Comparison of ENCODE assay signal across 8 cellular contexts in genomic region chr1:117357833-117358603, GRCh38. TPM values are rescaled to one million over a fixed set of nuclear protein-coding genes. Genes with fewer than 3 reads are reported as not detected.
DNase-seq lines count a peak whose midpoint lies in the region; ATAC-seq, FAIRE-seq and TF ChIP-seq lines count a peak whose summit lies in the region.
"Not testable (repeated sequence)": the region's sequence is repeated elsewhere in the genome, so short reads cannot be mapped to it uniquely, and the experiment has no call there.

No MANE protein-coding gene starts in this region.

- not testable (repeated sequence) for H3K27ac ChIP-seq in CD4-positive, alpha-beta memory T cell (ENCODE audit: low read depth, low read length); effector memory CD4-positive, alpha-beta T cell (ENCODE audit: insufficient read depth, low read length, poor library complexity, severe bottlenecking)
- H3K27ac ChIP-seq in HEK293 (ENCODE audit: extremely low read depth, low read depth, low read length) (peak overlapping the region; percentile 43; the same call in 1 of the 2 replicates), keratinocyte (ENCODE audit: control insufficient read depth, insufficient read depth, low read length) (peak overlapping the region; percentile 36)

- FAIRE-seq in keratinocyte (lab: Jason Lieb, UNC) = not testable (repeated sequence)

- H3K79me2 ChIP-seq in keratinocyte (ENCODE audit: control insufficient read depth, insufficient read depth, low read length) = not testable (repeated sequence)

- DNase-seq in CD4-positive, alpha-beta memory T cell = peak; percentile 45 to 62 (median 49)
- DNase-seq in T-cell = peak in 31 of 34 experiments; percentile 14 to 76 (median 45)
- peak; percentile 42 for DNase-seq in activated CD8-positive, alpha-beta T cell treated with anti-CD3 and anti-CD28 coated beads, Interleukin-2, amount 10 ng/mL, durations not matched to agents 7 days and 5 days
- peak; percentile 19 for DNase-seq in activated gamma-delta T cell treated with Interleukin-2 at 50 U/mL for 16 hours
- peak in 2 of 3 donors; percentile 22 to 33 for DNase-seq in effector memory CD4-positive, alpha-beta T cell
- DNase-seq in keratinocyte (ENCODE audit: low read depth, low spot score); stimulated activated effector memory CD8-positive, alpha-beta T cell treated with anti-CD3 and anti-CD28 coated beads, Interleukin-12 subunit alpha, Interleukin-12 subunit beta, amount 100 ng/mL, for 72 hours (ENCODE audit: low spot score in 2 of 2): not testable (repeated sequence)

- H3K9me3 ChIP-seq in CD4-positive, alpha-beta memory T cell (ENCODE audit: control insufficient read depth in 1 of 2, low read length in 2 of 2); HEK293 (ENCODE audit: control insufficient read depth, insufficient read depth, low read depth, low read length); effector memory CD4-positive, alpha-beta T cell (ENCODE audit: control insufficient read depth, low read length); keratinocyte (ENCODE audit: control insufficient read depth, low read depth, low read length): not testable (repeated sequence)

- H3K9me1 ChIP-seq in keratinocyte (ENCODE audit: control insufficient read depth, extremely low read depth, insufficient read depth, low read length) = not testable (repeated sequence)

- peaks cover 38% of the 10 kb centered on the region for H3K4me1 ChIP-seq in CD4-positive, alpha-beta memory T cell (ENCODE audit: insufficient read depth, low read length)
- H3K4me1 ChIP-seq in HEK293 (ENCODE audit: control insufficient read depth, insufficient read depth, low read length); effector memory CD4-positive, alpha-beta T cell (ENCODE audit: control insufficient read depth, insufficient read depth, low read length, poor library complexity, severe bottlenecking); keratinocyte (ENCODE audit: control insufficient read depth, extremely low read depth, insufficient read depth, low read length): not testable (repeated sequence)

- H4K20me1 ChIP-seq in keratinocyte (ENCODE audit: control insufficient read depth, extremely low read depth, insufficient read depth, low read length) = not testable (repeated sequence)

- H3K4me1 Mint-ChIP-seq in CD4-positive, alpha-beta memory T cell = peaks cover 21 to 58% (median 27%) of the 10 kb centered on the region in 4 donors
- H3K4me1 Mint-ChIP-seq in T-cell = peaks cover 42 to 53% (median 52%) of the 10 kb centered on the region in 3 donors
- peaks cover 21% of the 10 kb centered on the region for H3K4me1 Mint-ChIP-seq in activated CD8-positive, alpha-beta T cell treated with anti-CD3 and anti-CD28 coated beads, Interleukin-2, amount 10 ng/mL, durations not matched to agents 7 days and 5 days (ENCODE audit: low read depth)
- H3K4me1 Mint-ChIP-seq in stimulated activated effector memory CD8-positive, alpha-beta T cell treated with anti-CD3 and anti-CD28 coated beads, Interleukin-12 subunit alpha, Interleukin-12 subunit beta, amount 100 ng/mL, for 72 hours = peaks cover 25% of the 10 kb centered on the region

- not testable (repeated sequence) for TF ChIP-seq CTCF in HEK293 (tag by site-specific recombination; IDR thresholded peaks at IDR 0.05); keratinocyte (optimal IDR thresholded peaks at IDR 0.05 in 1 of 3, IDR thresholded peaks at IDR 0.05 in 1 of 3, conservative IDR thresholded peaks at IDR 0.05 in 1 of 3; ENCODE audit: extremely low read depth in 1 of 3, insufficient read depth in 2 of 3, low read length in 3 of 3)

- not testable (repeated sequence) for ATAC-seq in T-cell (replicated peaks in 1 of 4); activated CD8-positive, alpha-beta T cell treated with anti-CD3 and anti-CD28 coated beads, Interleukin-2, amount 10 ng/mL, durations not matched to agents 7 days and 5 days; stimulated activated effector memory CD8-positive, alpha-beta T cell treated with anti-CD3 and anti-CD28 coated beads, Interleukin-12 subunit alpha, Interleukin-12 subunit beta, amount 100 ng/mL, for 72 hours

- H2AFZ ChIP-seq in keratinocyte (ENCODE audit: control insufficient read depth, low read length) = peak overlapping the region; percentile 96

- not testable (repeated sequence) for H3K27me3 Mint-ChIP-seq in CD4-positive, alpha-beta memory T cell; T-cell; activated CD8-positive, alpha-beta T cell treated with anti-CD3 and anti-CD28 coated beads, Interleukin-2, amount 10 ng/mL, durations not matched to agents 7 days and 5 days (ENCODE audit: low read depth)

- CTCF ChIA-PET in CD4-positive, alpha-beta memory T cell (lab: Charles Lee; ENCODE audit: partially characterized antibody) = interaction anchor here (1.1 to 1.3 kb wide), 3 partner anchors 15 to 400 kb away, joined by 3 to 5 read pairs (median 3); no protein-coding TSS in a partner anchor
- CTCF ChIA-PET in HEK293 (lab: Yijun Ruan, JAX) (interaction anchor here (0.6 to 0.7 kb wide), 3 partner anchors 16 to 369 kb away, joined by 3 read pairs; no protein-coding TSS in a partner anchor), T-cell (lab: Charles Lee) (interaction anchor here (0.7 to 1.1 kb wide), 1 partner anchor 9 kb away, joined by 3 to 4 read pairs; the partner anchor contains the start of gene MAN1A2 (in 2 of the 2))
- CTCF ChIA-PET in activated CD8-positive, alpha-beta T cell treated with anti-CD3 and anti-CD28 coated beads, Interleukin-2, amount 10 ng/mL, durations not matched to agents 7 days and 5 days (lab: Charles Lee) = interaction anchor here (1.1 kb wide), 1 partner anchor 16 kb away, joined by 5 read pairs; no protein-coding TSS in a partner anchor

- H3K36me3 ChIP-seq in CD4-positive, alpha-beta memory T cell (ENCODE audit: insufficient read depth, low read length); HEK293 (ENCODE audit: control insufficient read depth in 2 of 2, insufficient read depth in 1 of 2, low read length in 2 of 2); effector memory CD4-positive, alpha-beta T cell (ENCODE audit: control insufficient read depth, insufficient read depth, low read length); keratinocyte (ENCODE audit: control insufficient read depth in 2 of 2, extremely low read depth in 1 of 2, insufficient read depth in 2 of 2, low read length in 2 of 2): not testable (repeated sequence)

- peak overlapping the region in 1 of 2 donors; percentile 9 for H3K4me3 ChIP-seq in CD4-positive, alpha-beta memory T cell (ENCODE audit: low read length in 2 of 2)
- not testable (repeated sequence) for H3K4me3 ChIP-seq in HEK293 (ENCODE audit: low read depth, low read length); effector memory CD4-positive, alpha-beta T cell (ENCODE audit: insufficient read depth, low read depth, low read length, poor library complexity, severe bottlenecking)
- H3K4me3 ChIP-seq in keratinocyte (ENCODE audit: control insufficient read depth in 2 of 3, extremely low read depth in 1 of 3, insufficient read depth in 2 of 3, low read depth in 1 of 3, low read length in 3 of 3) = peak overlapping the region in 2 of 3 experiments; percentile 40 to 51

- not testable (repeated sequence) for H3K9me3 Mint-ChIP-seq in CD4-positive, alpha-beta memory T cell; T-cell; activated CD8-positive, alpha-beta T cell treated with anti-CD3 and anti-CD28 coated beads, Interleukin-2, amount 10 ng/mL, durations not matched to agents 7 days and 5 days (ENCODE audit: insufficient read depth); stimulated activated effector memory CD8-positive, alpha-beta T cell treated with anti-CD3 and anti-CD28 coated beads, Interleukin-12 subunit alpha, Interleukin-12 subunit beta, amount 100 ng/mL, for 72 hours

- H3K4me2 ChIP-seq in keratinocyte (ENCODE audit: control insufficient read depth, extremely low read depth, insufficient read depth, low read depth, low read length) = peak overlapping the region; percentile 64

- H3K27ac Mint-ChIP-seq in CD4-positive, alpha-beta memory T cell = peak overlapping the region in 5 of 7 donors; percentile 60 to 91 (median 86)
- peak overlapping the region; percentile 63 to 68 for H3K27ac Mint-ChIP-seq in T-cell
- H3K27ac Mint-ChIP-seq in activated CD8-positive, alpha-beta T cell treated with anti-CD3 and anti-CD28 coated beads, Interleukin-2, amount 10 ng/mL, durations not matched to agents 7 days and 5 days = peak overlapping the region; percentile 55
- H3K27ac Mint-ChIP-seq in stimulated activated effector memory CD8-positive, alpha-beta T cell treated with anti-CD3 and anti-CD28 coated beads, Interleukin-12 subunit alpha, Interleukin-12 subunit beta, amount 100 ng/mL, for 72 hours = peak overlapping the region; percentile 86

- H3K9ac ChIP-seq in keratinocyte (ENCODE audit: control insufficient read depth, extremely low read depth, insufficient read depth, low read length) = peak overlapping the region; percentile 56

- peak overlapping the region in 7 of 8 donors; percentile 17 to 75 (median 40) for H3K4me3 Mint-ChIP-seq in CD4-positive, alpha-beta memory T cell
- peak overlapping the region; percentile 6 to 69 (median 39) for H3K4me3 Mint-ChIP-seq in T-cell
- peak overlapping the region; percentile 22 for H3K4me3 Mint-ChIP-seq in activated CD8-positive, alpha-beta T cell treated with anti-CD3 and anti-CD28 coated beads, Interleukin-2, amount 10 ng/mL, durations not matched to agents 7 days and 5 days
- H3K4me3 Mint-ChIP-seq in stimulated activated effector memory CD8-positive, alpha-beta T cell treated with anti-CD3 and anti-CD28 coated beads, Interleukin-12 subunit alpha, Interleukin-12 subunit beta, amount 100 ng/mL, for 72 hours = peak overlapping the region; percentile 70

- intact Hi-C loops in CD4-positive, alpha-beta memory T cell (cut with micrococcal nuclease) = not testable (repeated sequence)

- not testable (repeated sequence) for H3K36me3 Mint-ChIP-seq in CD4-positive, alpha-beta memory T cell; T-cell; activated CD8-positive, alpha-beta T cell treated with anti-CD3 and anti-CD28 coated beads, Interleukin-2, amount 10 ng/mL, durations not matched to agents 7 days and 5 days (ENCODE audit: low read depth); stimulated activated effector memory CD8-positive, alpha-beta T cell treated with anti-CD3 and anti-CD28 coated beads, Interleukin-12 subunit alpha, Interleukin-12 subunit beta, amount 100 ng/mL, for 72 hours

- POLR2A ChIA-PET in CD4-positive, alpha-beta memory T cell (lab: Charles Lee; ENCODE audit: partially characterized antibody) = interaction anchor here (1.7 to 2.6 kb wide), 3 partner anchors 9 to 13 kb away, joined by 4 to 27 read pairs (median 8); partner anchors contain the start of gene MAN1A2
- POLR2A ChIA-PET in HEK293 (lab: Yijun Ruan, JAX) (interaction anchor here (1.3 kb wide), 1 partner anchor 9 kb away, joined by 9 read pairs; the partner anchor contains the start of gene MAN1A2), T-cell (lab: Charles Lee) (interaction anchor here (0.6 kb wide), 3 partner anchors 275 to 853 kb away, joined by 3 to 13 read pairs (median 9); no protein-coding TSS in a partner anchor)
- POLR2A ChIA-PET in activated CD8-positive, alpha-beta T cell treated with anti-CD3 and anti-CD28 coated beads, Interleukin-2, amount 10 ng/mL, durations not matched to agents 7 days and 5 days (lab: Charles Lee) = interaction anchor here (1.4 kb wide), 1 partner anchor 9 kb away, joined by 5 read pairs; the partner anchor contains the start of gene MAN1A2

- H3K27me3 ChIP-seq in CD4-positive, alpha-beta memory T cell (ENCODE audit: insufficient read depth, low read length); effector memory CD4-positive, alpha-beta T cell (replicated peaks; ENCODE audit: control insufficient read depth, insufficient read depth, low read length, poor library complexity, severe bottlenecking); keratinocyte (ENCODE audit: control insufficient read depth, extremely low read depth, insufficient read depth, low read length): not testable (repeated sequence)

- dilution Hi-C loops in keratinocyte (cut with MboI; ENCODE audit: extremely low pct_ligation_motif_present, low sequenced_read_pairs) = not testable (repeated sequence)

RNA-seq across cellular contexts. Expression of gene MAN1A2, which starts 9.2 kb away (rescaled TPM):
- total RNA-seq in CD4-positive, alpha-beta memory T cell = 10 to 100 TPM; 57.0 to 66.5 TPM
- 10 to 100 TPM; 17.5 to 24.1 TPM for polyA plus RNA-seq in CD4-positive, alpha-beta memory T cell
- total RNA-seq in T-cell = 10 to 100 TPM; 43.3 to 64.4 (median 51.4) TPM
- total RNA-seq in activated CD8-positive, alpha-beta T cell treated with anti-CD3 and anti-CD28 coated beads, Interleukin-2, amount 10 ng/mL, durations not matched to agents 7 days and 5 days = 10 to 100 TPM; 32.8 to 33.2 TPM
- polyA plus RNA-seq in keratinocyte = 13.6 to 23.1 TPM (median 19.0 TPM) in 3 replicates
- polyA plus RNA-seq in keratinocyte (2011; ENCODE audit: low read depth) = 8.5 TPM
- polyA plus RNA-seq in keratinocyte (2011; cell fraction: cytosol; rRNA removed) = 7.7 and 10.6 TPM in 2 replicates
- polyA plus RNA-seq in keratinocyte (2011; cell fraction: nucleus; rRNA removed) = 13.1 and 19.7 TPM in 2 replicates
- polyA plus RNA-seq in keratinocyte (2012; ENCODE audit: low replicate concordance) = 7.3 and 18.1 TPM in 2 replicates
- 26.6 to 42.9 TPM (median 38.1 TPM) in 3 replicates for polyA minus RNA-seq in keratinocyte
- 14.6 TPM for polyA minus RNA-seq in keratinocyte (2011; cell fraction: cytosol; rRNA and poly(A)+ RNA removed)
- polyA minus RNA-seq in keratinocyte (2011; cell fraction: nucleus; rRNA and poly(A)+ RNA removed) = 18.3 and 31.5 TPM in 2 replicates
